ENCODE assay signal across 25 cellular contexts in the genomic region with DNA sequence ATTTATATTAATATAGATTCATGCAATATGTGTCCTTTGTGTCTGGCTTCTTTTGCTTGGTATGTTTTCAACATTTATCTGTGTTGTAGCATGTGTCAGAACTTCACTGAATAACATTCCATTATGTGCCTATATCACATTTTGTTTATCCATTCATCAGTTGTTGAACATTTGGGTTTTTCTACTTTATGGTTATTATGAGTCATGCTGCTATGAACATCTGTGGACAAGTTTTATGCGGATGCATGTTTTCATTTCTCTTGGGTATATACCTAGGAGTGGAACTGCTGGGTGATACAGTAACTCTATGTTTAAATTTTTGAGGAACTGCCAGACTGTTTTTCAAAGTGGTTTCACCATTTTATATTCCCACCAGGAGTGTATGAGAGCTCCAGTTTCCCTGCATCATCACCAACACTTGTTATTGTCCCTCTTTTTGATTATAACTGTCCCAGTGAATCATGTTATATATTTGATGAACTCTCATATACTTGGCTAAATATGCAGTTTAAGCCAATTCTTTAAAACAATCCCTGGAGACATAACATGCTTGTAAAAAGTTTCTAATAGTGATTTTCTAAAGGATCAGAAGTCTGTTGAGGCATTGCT. TPM values are rescaled to one million over a fixed set of nuclear protein-coding genes. Genes with fewer than 3 reads are reported as not detected.
DNase-seq lines count a peak whose midpoint lies in the region; ATAC-seq, FAIRE-seq and TF ChIP-seq lines count a peak whose summit lies in the region.
"Had no signal": no experiment of that assay in that cellular context is flagged by ENCODE, and none has a peak within 500 bp of the region (broad histone marks: within the 10 kb centered on the region; RNA-seq: fewer than 3 reads in every experiment).

No MANE protein-coding gene starts in this region.

- CTCF ChIA-PET in mammary epithelial cell (lab: Charles Lee; ENCODE audit: low non-redundant PET) = no interaction called here
- CTCF ChIA-PET in MCF 10A (lab: Yijun Ruan, JAX) = no interaction called here

- DNase-seq in mammary epithelial cell (peak; percentile 64), MCF 10A (ENCODE audit: unreplicated experiment) (no peak), astrocyte (ENCODE audit: low read depth) (no peak), fibroblast of villous mesenchyme (ENCODE audit: low read depth) (peak; percentile 14), pancreas (no peak), neural progenitor cell (ENCODE audit: low spot score) (no peak)
- DNase-seq: ACHN; AML-193; BE2C; CD4-positive, alpha-beta T cell; CD8-positive, alpha-beta memory T cell; DMS53; DMS79 treated with DMSO at 0.1 percent for 48 hours; GM23248; H7; HCEC 1CT had no signal

- no peaks in the 10 kb centered on the region for H3K36me3 ChIP-seq in mammary epithelial cell (ENCODE audit: insufficient read depth, low read length)
- H3K36me3 ChIP-seq in astrocyte (ENCODE audit: insufficient read depth, low read length) = no peaks in the 10 kb centered on the region
- H3K36me3 ChIP-seq in pancreas = no peaks in the 10 kb centered on the region
- no peaks in the 10 kb centered on the region for H3K36me3 ChIP-seq in neural progenitor cell
- H3K36me3 ChIP-seq: BE2C; BLaER1 treated with 17β-estradiol and CSF1 and Interleukin-3, amounts not matched to agents 10 nM and 100 nM had no signal

- TF ChIP-seq CTCF in mammary epithelial cell (conservative IDR thresholded peaks at IDR 0.05 in 1 of 2, IDR thresholded peaks at IDR 0.05 in 1 of 2; ENCODE audit: extremely low read depth in 1 of 2, insufficient read depth in 1 of 2, low read depth in 1 of 2, low read length in 2 of 2) = no peak
- TF ChIP-seq CTCF in MCF 10A (IDR thresholded peaks at IDR 0.05; ENCODE audit: unreplicated experiment) = no peak
- no peak for TF ChIP-seq CTCF in astrocyte (IDR thresholded peaks at IDR 0.05; ENCODE audit: insufficient read depth, low read depth, low read length)
- TF ChIP-seq CTCF in fibroblast of villous mesenchyme (IDR thresholded peaks at IDR 0.05; ENCODE audit: insufficient read depth, low read depth, low read length) = no peak
- no peak for TF ChIP-seq CTCF in pancreas (IDR thresholded peaks at IDR 0.05)
- TF ChIP-seq CTCF in neural progenitor cell (IDR thresholded peaks at IDR 0.05) = no peak

- H3K9me3 Mint-ChIP-seq in MCF 10A (ENCODE audit: unreplicated experiment) (no peaks in the 10 kb centered on the region), astrocyte (ENCODE audit: unreplicated experiment) (no peaks in the 10 kb centered on the region), neural progenitor cell (peaks cover 4% of the 10 kb centered on the region)
- H3K9me3 Mint-ChIP-seq: CD4-positive, alpha-beta T cell had no signal

- WGBS in mammary epithelial cell (ENCODE audit: low coverage, missing lambda C conversion rate) = 70% methylated on average over 1 of the region's 1 CpG
- 96 to 100% methylated on average over 1 of the region's 1 CpG for WGBS in pancreas, 2 donors

- H3K4me3 Mint-ChIP-seq in MCF 10A (ENCODE audit: unreplicated experiment) (no peak overlapping the region), astrocyte (ENCODE audit: unreplicated experiment) (no peak overlapping the region), neural progenitor cell (no peak overlapping the region)
- H3K4me3 Mint-ChIP-seq: CD14-positive monocyte; CD4-positive, alpha-beta T cell; CD8-positive, alpha-beta memory T cell had no signal

- H3F3A ChIP-seq in neural progenitor cell (ENCODE audit: low read depth) = no peaks in the 10 kb centered on the region

- intact Hi-C loops in mammary epithelial cell (cut with micrococcal nuclease) (no loop called here), MCF 10A (cut with micrococcal nuclease) (no loop called here), pancreas (cut with DNase I) (no loop called here)

- H3K27me3 ChIP-seq in mammary epithelial cell (ENCODE audit: insufficient read depth, low read length) (no peaks in the 10 kb centered on the region), astrocyte (ENCODE audit: insufficient read depth, low read length) (no peaks in the 10 kb centered on the region), pancreas (peaks cover 0 to 4% (median 1%) of the 10 kb centered on the region in 4 donors), neural progenitor cell (no peaks in the 10 kb centered on the region)
- H3K27me3 ChIP-seq: BE2C had no signal

- H3K27ac Mint-ChIP-seq in MCF 10A (ENCODE audit: low read depth, unreplicated experiment) (no peak overlapping the region), astrocyte (ENCODE audit: unreplicated experiment) (no peak overlapping the region), neural progenitor cell (no peak overlapping the region)
- H3K27ac Mint-ChIP-seq: CD14-positive monocyte; CD4-positive, alpha-beta T cell; CD8-positive, alpha-beta memory T cell had no signal

- ATAC-seq in pancreas = no peak
- no peak for ATAC-seq in HG02610 (IDR thresholded peaks at IDR 0.05; ENCODE audit: unreplicated experiment)
- ATAC-seq in HG02884 (IDR thresholded peaks at IDR 0.05; ENCODE audit: unreplicated experiment) = no peak

- H2AFZ ChIP-seq in mammary epithelial cell (ENCODE audit: low read depth, low read length) (no peak overlapping the region), astrocyte (ENCODE audit: low read depth, low read length) (no peak overlapping the region), neural progenitor cell (replicated peaks) (no peak overlapping the region)
- H2AFZ ChIP-seq: GM23248 had no signal

- no peaks in the 10 kb centered on the region for H3K9me3 ChIP-seq in mammary epithelial cell (replicated peaks; ENCODE audit: insufficient read depth, low read length)
- no peaks in the 10 kb centered on the region for H3K9me3 ChIP-seq in astrocyte (ENCODE audit: insufficient read depth, low read depth, low read length)
- no peaks in the 10 kb centered on the region for H3K9me3 ChIP-seq in pancreas
- H3K9me3 ChIP-seq in neural progenitor cell (ENCODE audit: low read depth) = no peaks in the 10 kb centered on the region
- H3K9me3 ChIP-seq: BE2C had no signal

- peaks cover 72% of the 10 kb centered on the region for H3K27me3 Mint-ChIP-seq in MCF 10A (ENCODE audit: insufficient read depth, unreplicated experiment)
- no peaks in the 10 kb centered on the region for H3K27me3 Mint-ChIP-seq in astrocyte (ENCODE audit: low read depth, unreplicated experiment)
- no peaks in the 10 kb centered on the region for H3K27me3 Mint-ChIP-seq in neural progenitor cell (ENCODE audit: insufficient read depth, low read depth)

- in situ Hi-C loops in mammary epithelial cell (cut with MboI; ENCODE audit: low sequenced_read_pairs in 2 of 2) = no loop called here

- BruUV-seq in mammary epithelial cell (replicated peaks; lab: Mats Ljungman, UMichigan) = no TSS peak
- no TSS peak for BruUV-seq in MCF 10A (replicated peaks; lab: Mats Ljungman, UMichigan)

- dilution Hi-C loops in mammary epithelial cell (cut with HindIII; ENCODE audit: low sequenced_read_pairs) = no loop called here

- H3K79me2 ChIP-seq in mammary epithelial cell (ENCODE audit: insufficient read depth, low read length) = no peaks in the 10 kb centered on the region
- H3K79me2 ChIP-seq in astrocyte (ENCODE audit: insufficient read depth, low read length) = no peaks in the 10 kb centered on the region
- no peaks in the 10 kb centered on the region for H3K79me2 ChIP-seq in neural progenitor cell (ENCODE audit: low read depth)

- FAIRE-seq in astrocyte (lab: Jason Lieb, UNC) (peak; percentile 5), pancreas (lab: Jason Lieb, UNC) (peak; percentile 71)
- FAIRE-seq: A204.1, G401.6, GM12892, GM19239 had no signal

- POLR2A ChIA-PET in MCF 10A (lab: Yijun Ruan, JAX) = no interaction called here

- H3K4me2 ChIP-seq in mammary epithelial cell (ENCODE audit: insufficient read depth, low read depth, low read length) = no peak overlapping the region
- no peak overlapping the region for H3K4me2 ChIP-seq in astrocyte (ENCODE audit: low read length)
- no peak overlapping the region for H3K4me2 ChIP-seq in neural progenitor cell
- H3K4me2 ChIP-seq: BLaER1 treated with 17β-estradiol and CSF1 and Interleukin-3, amounts not matched to agents 10 nM and 100 nM had no signal

- H3K4me1 Mint-ChIP-seq in MCF 10A (ENCODE audit: insufficient read depth, unreplicated experiment) (no peaks in the 10 kb centered on the region), astrocyte (ENCODE audit: low read depth, unreplicated experiment) (no peaks in the 10 kb centered on the region), neural progenitor cell (peaks cover 1% of the 10 kb centered on the region)
- H3K4me1 Mint-ChIP-seq: CD8-positive, alpha-beta memory T cell had no signal

- H4K20me1 ChIP-seq in mammary epithelial cell (ENCODE audit: insufficient read depth, low read length) (no peaks in the 10 kb centered on the region), astrocyte (ENCODE audit: insufficient read depth, low read length) (no peaks in the 10 kb centered on the region), neural progenitor cell (ENCODE audit: low read depth) (no peaks in the 10 kb centered on the region)
- H4K20me1 ChIP-seq: BLaER1 treated with 17β-estradiol and CSF1 and Interleukin-3, amounts not matched to agents 10 nM and 100 nM had no signal

- H3K4me1 ChIP-seq in mammary epithelial cell (ENCODE audit: insufficient read depth, low read length) (no peaks in the 10 kb centered on the region), astrocyte (ENCODE audit: insufficient read depth, low read length) (no peaks in the 10 kb centered on the region), pancreas (no peaks in the 10 kb centered on the region), neural progenitor cell (no peaks in the 10 kb centered on the region)
- H3K4me1 ChIP-seq: BE2C; BLaER1 treated with 17β-estradiol and CSF1 and Interleukin-3, amounts not matched to agents 10 nM and 100 nM had no signal

- H3K4me3 ChIP-seq in mammary epithelial cell (replicated peaks in 1 of 3; ENCODE audit: insufficient read depth in 1 of 3, low read depth in 2 of 3, low read length in 3 of 3) (no peak overlapping the region), astrocyte (ENCODE audit: insufficient read depth, low read depth, low read length) (no peak overlapping the region), fibroblast of villous mesenchyme (ENCODE audit: low read depth, low read length) (no peak overlapping the region), pancreas (no peak overlapping the region), neural progenitor cell (no peak overlapping the region)
- H3K4me3 ChIP-seq: BLaER1 treated with 17β-estradiol and CSF1 and Interleukin-3, amounts not matched to agents 10 nM and 100 nM; GM23248 had no signal

- H3K36me3 Mint-ChIP-seq in MCF 10A (ENCODE audit: insufficient read depth, unreplicated experiment) (no peaks in the 10 kb centered on the region), astrocyte (ENCODE audit: low read depth, unreplicated experiment) (no peaks in the 10 kb centered on the region), neural progenitor cell (no peaks in the 10 kb centered on the region)
- H3K36me3 Mint-ChIP-seq: CD14-positive monocyte; CD8-positive, alpha-beta memory T cell had no signal

- no peak overlapping the region for H3K27ac ChIP-seq in mammary epithelial cell (ENCODE audit: insufficient read depth, low read depth, low read length)
- H3K27ac ChIP-seq in astrocyte (ENCODE audit: low read depth, low read length) = no peak overlapping the region
- H3K27ac ChIP-seq in pancreas = no peak overlapping the region
- no peak overlapping the region for H3K27ac ChIP-seq in neural progenitor cell
- H3K27ac ChIP-seq: 22Rv1; BLaER1 treated with 17β-estradiol and CSF1 and Interleukin-3, amounts not matched to agents 10 nM and 100 nM; GM23248 had no signal

- no peak overlapping the region for H3K9ac ChIP-seq in mammary epithelial cell (ENCODE audit: insufficient read depth, low read length)
- no peak overlapping the region for H3K9ac ChIP-seq in astrocyte (ENCODE audit: low read length)
- H3K9ac ChIP-seq in neural progenitor cell = no peak overlapping the region
- H3K9ac ChIP-seq: BLaER1 treated with 17β-estradiol and CSF1 and Interleukin-3, amounts not matched to agents 10 nM and 100 nM; GM23248 had no signal

RNA-seq across cellular contexts. Expression of gene REPS2, which starts 21.7 kb away (rescaled TPM):
- 10 to 100 TPM in 1 of 2 donors, 1 to 10 TPM in 1; 4.8 to 11.2 TPM for total RNA-seq in mammary epithelial cell
- polyA plus RNA-seq in mammary epithelial cell = 2.3 TPM
- polyA minus RNA-seq in mammary epithelial cell = 3.3 TPM
- total RNA-seq in MCF 10A (2022) = 6.9 and 8.1 TPM in 2 replicates
- 1.2 and 1.3 TPM in 2 replicates for total RNA-seq in astrocyte
- 0.32 and 0.43 TPM in 2 replicates for total RNA-seq in fibroblast of villous mesenchyme
- total RNA-seq in pancreas = 10 to 100 TPM; 14.2 to 29.3 (median 18.7) TPM
- 1 to 10 TPM; 5.2 to 7.1 TPM for polyA plus RNA-seq in pancreas
- total RNA-seq in neural progenitor cell (ENCODE audit: low replicate concordance) = 1.2 and 4.1 TPM in 2 replicates

RNA-seq across cellular contexts. Expression of gene RBBP7, which starts 54.6 kb away (rescaled TPM):
- total RNA-seq in mammary epithelial cell (100 to 1,000 TPM in 1 of 2 donors, 10 to 100 TPM in 1; 95.9 to 170 TPM), MCF 10A (2022) (81.9 and 95.2 TPM in 2 replicates), astrocyte (77.6 and 86.1 TPM in 2 replicates), fibroblast of villous mesenchyme (123 and 124 TPM in 2 replicates), pancreas (10 to 100 TPM; 29.1 to 46.2 (median 40.9) TPM), neural progenitor cell (ENCODE audit: low replicate concordance) (314 and 425 TPM in 2 replicates)
- polyA plus RNA-seq in mammary epithelial cell (147 TPM), pancreas (10 to 100 TPM; 52.3 to 90.0 TPM)
- 119 TPM for polyA minus RNA-seq in mammary epithelial cell

Comparison
In these comparisons a context has a peak if more than half of its experiments do, and no peak if none do; other contexts are left out.
1. DNase-seq: peak in mammary epithelial cell (single experiment) and fibroblast of villous mesenchyme (single experiment); none in MCF 10A (single experiment), astrocyte (single experiment), pancreas (0 of 6) and neural progenitor cell (single experiment).